10 cellular contexts compared by ENCODE assay signal in genomic region chr2:28664120-28664842, GRCh38.
DNase-seq lines count a peak whose midpoint lies in the region; ATAC-seq and TF ChIP-seq lines count a peak whose summit lies in the region.
"Had no signal": no experiment of that assay in that cellular context is flagged by ENCODE, and none has a peak within 500 bp of the region (broad histone marks: within the 10 kb centered on the region; RNA-seq: fewer than 3 reads in every experiment).

No MANE protein-coding gene starts in this region.

- H3K27me3 ChIP-seq in ascending aorta, result no peaks in the 10 kb centered on the region

- DNase-seq in ascending aorta (ENCODE audit: low spot score in 2 of 2) (no peak), left cardiac atrium (no peak), sciatic nerve (ENCODE audit: low spot score) (no peak), HPDE6-E6E7 (ENCODE audit: extremely low spot score) (no peak), A172 (ENCODE audit: low spot score) (no peak), erythroblast (lab: John Stamatoyannopoulos, UW) (no peak)
- DNase-seq in stimulated activated CD4-positive, alpha-beta T cell treated with anti-CD3 and anti-CD28 coated beads, Interleukin-12 subunit alpha, Interleukin-12 subunit beta, amount 100 ng/mL, for 4 hours, result no peak
- DNase-seq: activated CD4-positive, CD25-positive, alpha-beta regulatory T cell; NCI-H2107 had no signal

- intact Hi-C loops in ascending aorta (cut with DNase I) (loop anchor here (2.0 kb wide), 1 partner anchor 53 kb away; no protein-coding TSS in a partner anchor), left cardiac atrium (cut with DNase I) (no loop called here), sciatic nerve (cut with DNase I) (no loop called here)

- no peaks in the 10 kb centered on the region for H3K9me3 ChIP-seq in ascending aorta

- H3K4me3 ChIP-seq in ascending aorta, result peak overlapping the region; percentile 2 to 48

- no peaks in the 10 kb centered on the region for H3K36me3 ChIP-seq in ascending aorta

- peak overlapping the region; percentile 91 to 94 for H3K27ac ChIP-seq in ascending aorta

- no peak for TF ChIP-seq POLR2A in erythroblast (IDR thresholded peaks at IDR 0.05; ENCODE audit: low read length)

- H3K4me1 ChIP-seq in ascending aorta, result peaks cover 13 to 54% of the 10 kb centered on the region in 2 donors

- ATAC-seq in left cardiac atrium (peak; percentile 49 to 69), sciatic nerve (peak; percentile 52)

- TF ChIP-seq CTCF in ascending aorta (IDR thresholded peaks at IDR 0.05), result no peak

- TF ChIP-seq RAD21 in Ishikawa (IDR thresholded peaks at IDR 0.05; ENCODE audit: low read depth), result no peak

- no peak for TF ChIP-seq EP300 in Ishikawa (IDR thresholded peaks at IDR 0.05; ENCODE audit: borderline replicate concordance)

TF ChIP-seq in Ishikawa, 13 proteins besides CTCF, POLR2A, EP300 and RAD21:
- TF ChIP-seq YY1 (IDR thresholded peaks at IDR 0.05; ENCODE audit: low read depth), result peak; percentile 42; the same call in 1 of the 2 replicates
- TF ChIP-seq FOXM1 (IDR thresholded peaks at IDR 0.05; ENCODE audit: borderline replicate concordance, low read depth), result no peak
TF ChIP-seq in Ishikawa: peak in this region for 1.
